In the genomic region with DNA sequence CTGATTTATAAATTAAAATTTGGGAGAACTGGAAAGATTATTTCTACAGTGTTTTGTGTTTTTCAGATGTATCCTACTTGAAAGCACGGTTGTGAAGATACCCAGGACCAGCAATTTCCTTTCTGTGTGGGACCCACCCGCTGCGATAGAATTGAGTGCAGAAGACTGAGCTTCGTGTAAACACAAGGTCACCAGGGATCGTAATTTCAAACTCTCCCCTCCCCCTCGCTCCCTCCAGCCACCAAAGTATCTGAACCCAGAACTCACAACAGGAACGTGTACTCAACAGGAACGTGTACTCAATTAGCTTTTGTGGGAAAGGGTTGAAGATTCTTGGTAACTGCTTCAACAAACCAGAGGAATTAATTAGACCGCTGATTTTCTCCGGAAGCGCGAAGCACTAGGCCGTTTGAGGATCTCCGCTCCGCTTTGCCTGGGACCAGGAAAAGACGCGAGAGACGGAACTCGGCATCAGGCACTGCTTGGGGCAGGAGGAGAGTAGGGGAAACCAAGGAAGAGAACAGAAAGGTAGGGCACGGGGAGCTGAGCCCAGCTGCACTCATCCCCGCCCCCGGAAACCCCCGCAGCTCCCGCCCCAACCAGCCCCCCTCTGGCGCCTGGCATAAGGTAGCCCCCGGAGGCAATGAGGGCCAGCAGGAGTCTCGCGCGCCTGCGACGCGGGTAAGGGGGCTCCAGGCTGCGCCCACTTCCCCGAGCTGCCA, we compare ENCODE assay signal across 8 cellular contexts. TPM values are rescaled to one million over a fixed set of nuclear protein-coding genes. Genes with fewer than 3 reads are reported as not detected.
DNase-seq lines count a peak whose midpoint lies in the region; ATAC-seq and TF ChIP-seq lines count a peak whose summit lies in the region.

No MANE protein-coding gene starts in this region.

- DNase-seq in BE2C (no peak), NCI-H460 (ENCODE audit: extremely low read depth, low read depth) (peak; percentile 33), fibroblast of lung (ENCODE audit: low read depth in 2 of 2) (peak; percentile 61 to 68), substantia nigra (lab: John Stamatoyannopoulos, UW) (peak in 33 of 49 donors; percentile 17 to 72 (median 47))
- DNase-seq in activated CD8-positive, alpha-beta memory T cell treated with anti-CD3 and anti-CD28 coated beads, Interleukin-2, amount 50 U/mL, for 4 hours, result peak; percentile 60
- DNase-seq in naive thymus-derived CD8-positive, alpha-beta T cell, result peak in 8 of 10 donors; percentile 12 to 79 (median 55)

- ATAC-seq in GM18909 (IDR thresholded peaks at IDR 0.05; ENCODE audit: poor library complexity, unreplicated experiment) (peak; percentile 47), HG03280 (IDR thresholded peaks at IDR 0.05; ENCODE audit: unreplicated experiment) (peak; percentile 38)
- peak; percentile 74 for ATAC-seq in naive thymus-derived CD8-positive, alpha-beta T cell

- no peaks in the 10 kb centered on the region for H3K27me3 Mint-ChIP-seq in naive thymus-derived CD8-positive, alpha-beta T cell

- no peaks in the 10 kb centered on the region for H4K20me1 ChIP-seq in fibroblast of lung (ENCODE audit: control insufficient read depth, extremely low read depth, insufficient read depth, low read length)

- H3K79me2 ChIP-seq in fibroblast of lung (ENCODE audit: control insufficient read depth, insufficient read depth, low read length), result peaks cover 46% of the 10 kb centered on the region

- H3K9me3 ChIP-seq in BE2C (no peaks in the 10 kb centered on the region), fibroblast of lung (ENCODE audit: control insufficient read depth, insufficient read depth, low read depth, low read length) (no peaks in the 10 kb centered on the region)

- H3K4me3 Mint-ChIP-seq in naive thymus-derived CD8-positive, alpha-beta T cell, result peak overlapping the region; percentile 91 to 100 (median 100)

- H3K4me2 ChIP-seq in fibroblast of lung (ENCODE audit: extremely low read depth, insufficient read depth, low read length), result peak overlapping the region; percentile 85

- H3K27ac ChIP-seq in fibroblast of lung (ENCODE audit: insufficient read depth, low read length) (peak overlapping the region; percentile 79), substantia nigra (ENCODE audit: low read depth, low read length, poor library complexity, severe bottlenecking) (peak overlapping the region; percentile 87)

- H3K4me1 ChIP-seq in BE2C (no peaks in the 10 kb centered on the region), fibroblast of lung (ENCODE audit: control insufficient read depth, extremely low read depth, insufficient read depth, low read length) (no peaks in the 10 kb centered on the region)

- TF ChIP-seq CTCF in BE2C (IDR thresholded peaks at IDR 0.05; ENCODE audit: low read depth, low read length), result no peak
- no peak for TF ChIP-seq CTCF in fibroblast of lung (conservative IDR thresholded peaks at IDR 0.05 in 1 of 2, IDR thresholded peaks at IDR 0.05 in 1 of 2; ENCODE audit: low read depth in 1 of 2, low read length in 2 of 2)

- peak overlapping the region; percentile 77 for H3K9ac ChIP-seq in fibroblast of lung (ENCODE audit: insufficient read depth, low read length)

- H3K36me3 ChIP-seq in BE2C, result no peaks in the 10 kb centered on the region; the same call in none of the 2 replicates
- H3K36me3 ChIP-seq in fibroblast of lung (ENCODE audit: control insufficient read depth, insufficient read depth, low read length), result peaks cover 2% of the 10 kb centered on the region

- POLR2A ChIA-PET in naive thymus-derived CD8-positive, alpha-beta T cell (lab: Charles Lee), result interaction anchor here (0.6 to 4.8 kb wide), 22 partner anchors 9 to 264 kb away, joined by 3 to 22 read pairs (median 6); a partner anchor contains a TSS

- H3K36me3 Mint-ChIP-seq in naive thymus-derived CD8-positive, alpha-beta T cell, result peaks cover 0 to 29% (median 10%) of the 10 kb centered on the region in 3 donors

- H3K27ac Mint-ChIP-seq in naive thymus-derived CD8-positive, alpha-beta T cell, result peak overlapping the region; percentile 96 to 100 (median 98)

- H3K27me3 ChIP-seq in BE2C, result no peaks in the 10 kb centered on the region
- H3K27me3 ChIP-seq in fibroblast of lung (ENCODE audit: control insufficient read depth, insufficient read depth, low read length), result no peaks in the 10 kb centered on the region

- H3K4me1 Mint-ChIP-seq in naive thymus-derived CD8-positive, alpha-beta T cell, result peaks cover 20 to 77% (median 52%) of the 10 kb centered on the region in 4 donors

- H3K4me3 ChIP-seq in BE2C (ENCODE audit: low read depth, low read length) (peak overlapping the region; percentile 98), fibroblast of lung (replicated peaks in 1 of 4; ENCODE audit: control extremely low read depth in 1 of 4, insufficient read depth in 1 of 4, low read depth in 3 of 4, low read length in 4 of 4) (peak overlapping the region; percentile 94 to 97 (median 97))

- peak overlapping the region; percentile 94 for H2AFZ ChIP-seq in fibroblast of lung (ENCODE audit: low read length)

- H3K9me3 Mint-ChIP-seq in naive thymus-derived CD8-positive, alpha-beta T cell, result no peaks in the 10 kb centered on the region

RNA-seq across cellular contexts. Expression of a gene that starts 0.5 kb away (rescaled TPM):
- 63.8 TPM for polyA plus RNA-seq in BE2C (2012; ENCODE audit: insufficient read depth, insufficient read length, low read depth)
- 106 and 109 TPM in 2 replicates for total RNA-seq in NCI-H460 (2014; rRNA removed; shearing (Covaris generic))
- 35.3 and 44.1 TPM in 2 replicates for polyA plus RNA-seq in NCI-H460 (2014; cell fraction: nucleus; rRNA removed)
- 107 and 115 TPM in 2 replicates for total RNA-seq in fibroblast of lung
- 47.8 and 75.8 TPM in 2 replicates for polyA plus RNA-seq in fibroblast of lung
- 29.8 and 40.5 TPM in 2 replicates for polyA plus RNA-seq in fibroblast of lung (2012)
- 19.1 and 98.6 TPM in 2 replicates for polyA minus RNA-seq in fibroblast of lung (ENCODE audit: low replicate concordance)
- 10 to 100 TPM; 50.5 to 51.3 TPM for total RNA-seq in naive thymus-derived CD8-positive, alpha-beta T cell
- 10 to 100 TPM; 84.3 to 95.3 (median 91.2) TPM for polyA plus RNA-seq in naive thymus-derived CD8-positive, alpha-beta T cell

RNA-seq across cellular contexts. Expression of a gene that starts 0.6 kb away (rescaled TPM):
- polyA plus RNA-seq in BE2C (2012; ENCODE audit: insufficient read depth, insufficient read length, low read depth), result 34.3 TPM
- total RNA-seq in NCI-H460 (2014; rRNA removed; shearing (Covaris generic)), result 29.7 and 31.8 TPM in 2 replicates
- polyA plus RNA-seq in NCI-H460 (2014; cell fraction: nucleus; rRNA removed), result 25.2 and 31.1 TPM in 2 replicates
- 74.5 and 90.4 TPM in 2 replicates for total RNA-seq in fibroblast of lung
- 20.7 and 26.4 TPM in 2 replicates for polyA plus RNA-seq in fibroblast of lung
- 12.0 and 13.4 TPM in 2 replicates for polyA plus RNA-seq in fibroblast of lung (2012)
- polyA minus RNA-seq in fibroblast of lung (ENCODE audit: low replicate concordance), result 4.3 and 6.2 TPM in 2 replicates
- total RNA-seq in naive thymus-derived CD8-positive, alpha-beta T cell, result 10 to 100 TPM; 55.9 to 59.9 TPM
- polyA plus RNA-seq in naive thymus-derived CD8-positive, alpha-beta T cell, result 10 to 100 TPM; 18.0 to 28.6 (median 27.2) TPM
